ENCODE assay signal across 19 cellular contexts in the genomic region with DNA sequence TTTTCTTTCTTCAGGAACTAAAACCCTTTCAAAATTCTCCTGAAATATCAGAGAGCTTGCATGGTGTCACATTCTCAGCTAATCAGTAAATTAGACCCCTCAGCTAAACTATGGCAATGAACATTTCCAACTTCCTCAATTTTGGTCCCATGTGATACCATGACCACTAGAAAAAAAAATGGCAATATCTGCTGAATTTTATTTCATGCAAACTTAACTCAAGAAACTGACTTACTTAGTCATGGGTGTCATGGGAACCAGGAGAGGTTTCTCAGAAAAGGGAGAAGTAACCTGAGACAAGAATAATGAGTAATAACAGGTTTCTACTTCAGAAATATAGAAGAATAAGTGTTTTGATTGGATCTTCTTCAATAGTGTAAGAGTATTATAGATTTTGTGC.
"Had no signal": no experiment of that assay in that cellular context is flagged by ENCODE, and none has a peak within 500 bp of the region (broad histone marks: within the 10 kb centered on the region; RNA-seq: fewer than 3 reads in every experiment).

No MANE protein-coding gene starts in this region.

- H3K27ac Mint-ChIP-seq: activated naive CD4-positive, alpha-beta T cell treated with anti-CD3 and anti-CD28 coated beads for 36 hours; activated naive CD8-positive, alpha-beta T cell treated with anti-CD3 and anti-CD28 coated beads, Interleukin-2, amount 50 U/mL, for 24 hours; activated T-helper 2 cell treated with anti-CD3 and anti-CD28 coated beads, Interferon-gamma antibody, Interleukin-2, Interleukin-4, amounts not matched to agents 10 μg/mL and 5 μg/mL and 100 μg/mL, durations not matched to agents 14 hours and 24 hours and 36 hours; naive B cell; neural progenitor cell had no signal

- DNase-seq: activated CD4-positive, CD25-positive, alpha-beta regulatory T cell treated with anti-CD3 and anti-CD28 coated beads, Interleukin-2, amount 50 U/mL, for 72 hours; activated naive CD4-positive, alpha-beta T cell treated with anti-CD3 and anti-CD28 coated beads for 36 hours; activated naive CD8-positive, alpha-beta T cell treated with anti-CD3 and anti-CD28 coated beads, Interleukin-2, amount 50 U/mL, for 24 hours; activated T-cell treated with anti-CD3 and anti-CD28 coated beads for 4 hours; heart right ventricle; naive B cell; ovary; stomach; T-helper 9 cell; testis; upper lobe of right lung had no signal

- H3K9ac ChIP-seq: neural progenitor cell had no signal

- H3K4me3 ChIP-seq: ascending aorta, cardiac muscle cell, gastroesophageal sphincter, heart right ventricle, neural progenitor cell, ovary, stomach, testis, upper lobe of right lung had no signal

- FAIRE-seq: colon, islet of Langerhans had no signal

- H3K36me3 ChIP-seq: ascending aorta, cardiac muscle cell, gastroesophageal sphincter, heart right ventricle, ovary, stomach, upper lobe of right lung had no signal

- H3K27ac ChIP-seq: ascending aorta, cardiac muscle cell, gastroesophageal sphincter, heart right ventricle, neural progenitor cell, ovary, stomach, testis, upper lobe of right lung had no signal

- H3K4me2 ChIP-seq: neural progenitor cell had no signal

- H3K4me3 Mint-ChIP-seq: activated naive CD4-positive, alpha-beta T cell treated with anti-CD3 and anti-CD28 coated beads for 36 hours; activated naive CD8-positive, alpha-beta T cell treated with anti-CD3 and anti-CD28 coated beads, Interleukin-2, amount 50 U/mL, for 24 hours; naive B cell; neural progenitor cell had no signal

- H3K27me3 ChIP-seq: ascending aorta, cardiac muscle cell, gastroesophageal sphincter, heart right ventricle, neural progenitor cell, ovary, stomach, testis, upper lobe of right lung had no signal

- ATAC-seq: activated naive CD8-positive, alpha-beta T cell treated with anti-CD3 and anti-CD28 coated beads, Interleukin-2, amount 50 U/mL, for 24 hours; gastroesophageal sphincter; heart right ventricle; sciatic nerve; upper lobe of right lung had no signal

- H2AFZ ChIP-seq: neural progenitor cell had no signal

- H3K4me1 Mint-ChIP-seq: activated naive CD8-positive, alpha-beta T cell treated with anti-CD3 and anti-CD28 coated beads, Interleukin-2, amount 50 U/mL, for 24 hours; naive B cell; neural progenitor cell had no signal

- H3K9me3 ChIP-seq: testis, upper lobe of right lung had no signal

- H3K4me1 ChIP-seq: ascending aorta, gastroesophageal sphincter, heart right ventricle, neural progenitor cell, stomach, testis, upper lobe of right lung had no signal

- H3K27me3 Mint-ChIP-seq: naive B cell had no signal
